ENCODE assay signal across 8 cellular contexts in genomic region chr19:45164577-45165335, GRCh38. TPM values are rescaled to one million over a fixed set of nuclear protein-coding genes. Genes with fewer than 3 reads are reported as not detected.
A peak's percentile ranks its signal among the peaks of the same experiment; 100 is the strongest.
DNase-seq lines count a peak whose midpoint lies in the region; ATAC-seq, FAIRE-seq and TF ChIP-seq lines count a peak whose summit lies in the region.

No MANE protein-coding gene starts in this region.

- H3K27me3 Mint-ChIP-seq in activated naive CD4-positive, alpha-beta T cell treated with anti-CD3 and anti-CD28 coated beads, Interleukin-2, amount 10 ng/mL, durations not matched to agents 7 days and 5 days: peaks cover 26% of the 10 kb centered on the region

- dilution Hi-C loops in keratinocyte (cut with MboI; ENCODE audit: extremely low pct_ligation_motif_present, low sequenced_read_pairs): no loop called here

- peak; percentile 86 for ATAC-seq in stimulated activated effector memory CD8-positive, alpha-beta T cell treated with anti-CD3 and anti-CD28 coated beads, Interleukin-12 subunit alpha, Interleukin-12 subunit beta, amount 100 ng/mL, for 72 hours

- H3K4me1 ChIP-seq in NT2/D1 (ENCODE audit: insufficient read depth, insufficient read length) (peaks cover 26% of the 10 kb centered on the region), keratinocyte (ENCODE audit: control insufficient read depth, extremely low read depth, insufficient read depth, low read length) (peaks cover 49% of the 10 kb centered on the region), SK-N-SH (ENCODE audit: control insufficient read depth in 1 of 2, insufficient read depth in 2 of 2, low read depth in 1 of 2, low read length in 1 of 2) (peaks cover 0 to 9% of the 10 kb centered on the region in 2 experiments; a peak in 1 of 4 replicates)

- no peaks in the 10 kb centered on the region for H3K9me1 ChIP-seq in keratinocyte (ENCODE audit: control insufficient read depth, extremely low read depth, insufficient read depth, low read length)

- CTCF ChIA-PET in GM10248 (lab: Yijun Ruan, JAX): interaction anchor here (0.7 to 2.8 kb wide), 10 partner anchors 13 to 393 kb away, joined by 3 to 10 read pairs (median 3); partner anchors contain the start of genes BLOC1S3 and TRAPPC6A
- CTCF ChIA-PET in activated naive CD4-positive, alpha-beta T cell treated with anti-CD3 and anti-CD28 coated beads, Interleukin-2, amount 10 ng/mL, durations not matched to agents 7 days and 5 days (lab: Charles Lee): interaction anchor here (1.6 kb wide), 1 partner anchor 22 kb away, joined by 8 read pairs; no protein-coding TSS in a partner anchor
- CTCF ChIA-PET in SK-N-SH (lab: Yijun Ruan, JAX): interaction anchor here (0.7 to 2.5 kb wide), 4 partner anchors 11 to 174 kb away, joined by 3 to 9 read pairs (median 3); no protein-coding TSS in a partner anchor

- peak overlapping the region; percentile 42 for H3K27ac Mint-ChIP-seq in activated naive CD4-positive, alpha-beta T cell treated with anti-CD3 and anti-CD28 coated beads, Interleukin-2, amount 10 ng/mL, durations not matched to agents 7 days and 5 days
- H3K27ac Mint-ChIP-seq in stimulated activated effector memory CD8-positive, alpha-beta T cell treated with anti-CD3 and anti-CD28 coated beads, Interleukin-12 subunit alpha, Interleukin-12 subunit beta, amount 100 ng/mL, for 72 hours: peak overlapping the region; percentile 85

- no peak overlapping the region for H3K4me3 Mint-ChIP-seq in activated naive CD4-positive, alpha-beta T cell treated with anti-CD3 and anti-CD28 coated beads, Interleukin-2, amount 10 ng/mL, durations not matched to agents 7 days and 5 days
- H3K4me3 Mint-ChIP-seq in stimulated activated effector memory CD8-positive, alpha-beta T cell treated with anti-CD3 and anti-CD28 coated beads, Interleukin-12 subunit alpha, Interleukin-12 subunit beta, amount 100 ng/mL, for 72 hours: peak overlapping the region; percentile 41

- H4K20me1 ChIP-seq in keratinocyte (ENCODE audit: control insufficient read depth, extremely low read depth, insufficient read depth, low read length): peaks cover 2% of the 10 kb centered on the region
- no peaks in the 10 kb centered on the region for H4K20me1 ChIP-seq in SK-N-SH (ENCODE audit: insufficient read depth)

- no peaks in the 10 kb centered on the region for H3K9me2 ChIP-seq in SK-N-SH

- H3K36me3 Mint-ChIP-seq in activated naive CD4-positive, alpha-beta T cell treated with anti-CD3 and anti-CD28 coated beads, Interleukin-2, amount 10 ng/mL, durations not matched to agents 7 days and 5 days: peaks cover 9% of the 10 kb centered on the region
- no peaks in the 10 kb centered on the region for H3K36me3 Mint-ChIP-seq in stimulated activated effector memory CD8-positive, alpha-beta T cell treated with anti-CD3 and anti-CD28 coated beads, Interleukin-12 subunit alpha, Interleukin-12 subunit beta, amount 100 ng/mL, for 72 hours

- no peak for TF ChIP-seq RAD21 in SK-N-SH (IDR thresholded peaks at IDR 0.05; ENCODE audit: low read length)

- peak; percentile 20 for FAIRE-seq in keratinocyte (lab: Jason Lieb, UNC)

- POLR2A ChIA-PET in GM10248 (lab: Yijun Ruan, JAX): interaction anchor here (0.7 to 1.2 kb wide), 3 partner anchors 14 to 163 kb away, joined by 3 to 4 read pairs (median 3); partner anchors contain the start of gene BLOC1S3
- POLR2A ChIA-PET in SK-N-SH (lab: Yijun Ruan, JAX): interaction anchor here (0.6 kb wide), 1 partner anchor 9 kb away, joined by 3 read pairs; no protein-coding TSS in a partner anchor

- no peaks in the 10 kb centered on the region; the same call in 1 of the 2 replicates for H3K27me3 ChIP-seq in H7 (ENCODE audit: control insufficient read depth, insufficient read depth, low read length)
- peaks cover 9% of the 10 kb centered on the region for H3K27me3 ChIP-seq in NT2/D1 (ENCODE audit: insufficient read depth, insufficient read length)
- no peaks in the 10 kb centered on the region for H3K27me3 ChIP-seq in keratinocyte (ENCODE audit: control insufficient read depth, extremely low read depth, insufficient read depth, low read length)
- H3K27me3 ChIP-seq in SK-N-SH (ENCODE audit: insufficient read depth): no peaks in the 10 kb centered on the region

- no peaks in the 10 kb centered on the region for H3F3A ChIP-seq in SK-N-SH (replicated peaks; ENCODE audit: insufficient read depth)

- TF ChIP-seq CTCF in GM10248 (IDR thresholded peaks at IDR 0.05; ENCODE audit: control extremely low read depth, extremely low read depth, low read depth, missing control alignments) (peak; percentile 29), keratinocyte (optimal IDR thresholded peaks at IDR 0.05 in 1 of 3, IDR thresholded peaks at IDR 0.05 in 1 of 3, conservative IDR thresholded peaks at IDR 0.05 in 1 of 3; ENCODE audit: extremely low read depth in 1 of 3, insufficient read depth in 2 of 3, low read length in 3 of 3) (peak in 2 of 3 experiments; percentile 30 to 32), SK-N-SH (IDR thresholded peaks at IDR 0.05) (no peak)

- H2AFZ ChIP-seq in keratinocyte (ENCODE audit: control insufficient read depth, low read length): peak overlapping the region; percentile 67
- H2AFZ ChIP-seq in SK-N-SH (ENCODE audit: low read depth): no peak overlapping the region

- H3K4me2 ChIP-seq in keratinocyte (ENCODE audit: control insufficient read depth, extremely low read depth, insufficient read depth, low read depth, low read length): peak overlapping the region; percentile 60
- H3K4me2 ChIP-seq in SK-N-SH: no peak overlapping the region

- H3K9me3 ChIP-seq in NT2/D1 (ENCODE audit: insufficient read depth, low read length) (no peaks in the 10 kb centered on the region), keratinocyte (ENCODE audit: control insufficient read depth, low read depth, low read length) (no peaks in the 10 kb centered on the region), SK-N-SH (no peaks in the 10 kb centered on the region)

- peaks cover 43% of the 10 kb centered on the region for H3K4me1 Mint-ChIP-seq in activated naive CD4-positive, alpha-beta T cell treated with anti-CD3 and anti-CD28 coated beads, Interleukin-2, amount 10 ng/mL, durations not matched to agents 7 days and 5 days
- H3K4me1 Mint-ChIP-seq in stimulated activated effector memory CD8-positive, alpha-beta T cell treated with anti-CD3 and anti-CD28 coated beads, Interleukin-12 subunit alpha, Interleukin-12 subunit beta, amount 100 ng/mL, for 72 hours: peaks cover 27% of the 10 kb centered on the region

- H3K27ac ChIP-seq in keratinocyte (ENCODE audit: control insufficient read depth, insufficient read depth, low read length) (no peak overlapping the region), SK-N-SH (ENCODE audit: low read depth in 2 of 2, low read length in 1 of 2) (no peak overlapping the region)

- TF ChIP-seq EP300 in SK-N-SH (IDR thresholded peaks at IDR 0.05; ENCODE audit: borderline replicate concordance in 1 of 2, low read depth in 1 of 2, low read length in 1 of 2): no peak

- DNase-seq in GM10248 (ENCODE audit: extremely low spot score): peak; percentile 88
- DNase-seq in H7: peak; percentile 90
- DNase-seq in NT2/D1 (ENCODE audit: low read depth, low spot score): no peak
- DNase-seq in activated naive CD4-positive, alpha-beta T cell treated with anti-CD3 and anti-CD28 coated beads, Interleukin-2, amount 10 ng/mL, durations not matched to agents 7 days and 5 days: peak; percentile 75
- peak; percentile 86 for DNase-seq in keratinocyte (ENCODE audit: low read depth, low spot score)
- DNase-seq in stimulated activated effector memory CD8-positive, alpha-beta T cell treated with anti-CD3 and anti-CD28 coated beads, Interleukin-12 subunit alpha, Interleukin-12 subunit beta, amount 100 ng/mL, for 72 hours (ENCODE audit: low spot score in 2 of 2): peak; percentile 43 to 77
- no peak for DNase-seq in SK-N-SH
- DNase-seq in NCI-H345 treated with DMSO at 0.1 percent for 48 hours (lab: John Stamatoyannopoulos, UW; ENCODE audit: unreplicated experiment): no peak

- 100% methylated on average over 1 of the region's 27 CpGs for WGBS in SK-N-SH (ENCODE audit: low lambda C conversion rate)

- H3K36me3 ChIP-seq in H7 (replicated peaks; ENCODE audit: control insufficient read depth, insufficient read depth, low read length): no peaks in the 10 kb centered on the region
- H3K36me3 ChIP-seq in NT2/D1 (ENCODE audit: insufficient read depth, insufficient read length, low read length): no peaks in the 10 kb centered on the region
- no peaks in the 10 kb centered on the region for H3K36me3 ChIP-seq in keratinocyte (ENCODE audit: control insufficient read depth in 2 of 2, extremely low read depth in 1 of 2, insufficient read depth in 2 of 2, low read length in 2 of 2)
- no peaks in the 10 kb centered on the region for H3K36me3 ChIP-seq in SK-N-SH (replicated peaks in 1 of 2; ENCODE audit: control insufficient read depth in 1 of 2, insufficient read depth in 2 of 2, low read length in 1 of 2)

- H3K4me3 ChIP-seq in H7 (ENCODE audit: insufficient read depth, low read depth, low read length) (no peak overlapping the region), NT2/D1 (ENCODE audit: insufficient read length, low read depth) (no peak overlapping the region), keratinocyte (ENCODE audit: control insufficient read depth in 2 of 3, extremely low read depth in 1 of 3, insufficient read depth in 2 of 3, low read depth in 1 of 3, low read length in 3 of 3) (no peak overlapping the region), SK-N-SH (ENCODE audit: low read depth in 2 of 2, low read length in 1 of 2) (no peak overlapping the region)

- H3K79me2 ChIP-seq in keratinocyte (ENCODE audit: control insufficient read depth, insufficient read depth, low read length) (no peaks in the 10 kb centered on the region), SK-N-SH (ENCODE audit: insufficient read depth) (no peaks in the 10 kb centered on the region)

- H3K9ac ChIP-seq in NT2/D1 (ENCODE audit: insufficient read length, low read depth) (peak overlapping the region; percentile 57), keratinocyte (ENCODE audit: control insufficient read depth, extremely low read depth, insufficient read depth, low read length) (peak overlapping the region; percentile 28), SK-N-SH (no peak overlapping the region)

- no peaks in the 10 kb centered on the region for H3K9me3 Mint-ChIP-seq in activated naive CD4-positive, alpha-beta T cell treated with anti-CD3 and anti-CD28 coated beads, Interleukin-2, amount 10 ng/mL, durations not matched to agents 7 days and 5 days
- H3K9me3 Mint-ChIP-seq in stimulated activated effector memory CD8-positive, alpha-beta T cell treated with anti-CD3 and anti-CD28 coated beads, Interleukin-12 subunit alpha, Interleukin-12 subunit beta, amount 100 ng/mL, for 72 hours: no peaks in the 10 kb centered on the region

RNA-seq across cellular contexts. Expression of gene NKPD1, which starts 4.0 kb away (rescaled TPM):
- total RNA-seq in H7 (2014; rRNA removed; shearing (Covaris generic)): 0.24 and 0.70 TPM in 2 replicates
- polyA plus RNA-seq in keratinocyte: 0.20 to 1.2 TPM (median 0.37 TPM) in 3 replicates
- polyA plus RNA-seq in keratinocyte (2011; ENCODE audit: low read depth): 3.3 TPM
- 0.10 and 0.26 TPM in 2 replicates for polyA plus RNA-seq in keratinocyte (2011; cell fraction: cytosol; rRNA removed)
- polyA plus RNA-seq in keratinocyte (2011; cell fraction: nucleus; rRNA removed): 0.65 and 0.75 TPM in 2 replicates
- 0.29 and 10.6 TPM in 2 replicates for polyA plus RNA-seq in keratinocyte (2012; ENCODE audit: low replicate concordance)
- 0.19 to 0.76 TPM (median 0.52 TPM) in 3 replicates for polyA minus RNA-seq in keratinocyte
- polyA minus RNA-seq in keratinocyte (2011; cell fraction: cytosol; rRNA and poly(A)+ RNA removed): 2.1 TPM
- polyA minus RNA-seq in keratinocyte (2011; cell fraction: nucleus; rRNA and poly(A)+ RNA removed): 1.8 and 2.7 TPM in 2 replicates
- polyA plus RNA-seq in SK-N-SH (2012; rRNA removed): 0.06 and 0.12 TPM in 2 replicates
- 0.03 and 0.04 TPM in 2 replicates for polyA plus RNA-seq in SK-N-SH (2012; cell fraction: cytosol; rRNA removed)
- polyA plus RNA-seq in SK-N-SH (2012; cell fraction: nucleus; rRNA removed): 0.97 and 1.9 TPM in 2 replicates

RNA-seq across cellular contexts. Expression of gene TRAPPC6A, which starts 13.3 kb away (rescaled TPM):
- total RNA-seq in H7 (2014; rRNA removed; shearing (Covaris generic)): 39.3 and 47.4 TPM in 2 replicates
- 4.7 to 7.9 TPM (median 7.1 TPM) in 3 replicates for polyA plus RNA-seq in keratinocyte
- 0.36 TPM for polyA plus RNA-seq in keratinocyte (2011; ENCODE audit: low read depth)
- 5.4 and 8.0 TPM in 2 replicates for polyA plus RNA-seq in keratinocyte (2011; cell fraction: cytosol; rRNA removed)
- polyA plus RNA-seq in keratinocyte (2011; cell fraction: nucleus; rRNA removed): 3.9 and 5.2 TPM in 2 replicates
- 7.8 and 8.3 TPM in 2 replicates for polyA plus RNA-seq in keratinocyte (2012; ENCODE audit: low replicate concordance)
- 0.62 to 2.7 TPM (median 0.93 TPM) in 3 replicates for polyA minus RNA-seq in keratinocyte
- polyA minus RNA-seq in keratinocyte (2011; cell fraction: cytosol; rRNA and poly(A)+ RNA removed): 5.8 TPM
- 1.9 TPM in 1 of 2 replicates, not detected in the other for polyA minus RNA-seq in keratinocyte (2011; cell fraction: nucleus; rRNA and poly(A)+ RNA removed)
- 53.0 and 59.0 TPM in 2 replicates for polyA plus RNA-seq in SK-N-SH (2012; rRNA removed)
- polyA plus RNA-seq in SK-N-SH (2012; cell fraction: cytosol; rRNA removed): 34.4 and 43.2 TPM in 2 replicates
- polyA plus RNA-seq in SK-N-SH (2012; cell fraction: nucleus; rRNA removed): 25.3 and 26.7 TPM in 2 replicates

RNA-seq across cellular contexts. Expression of gene BLOC1S3, which starts 13.8 kb away (rescaled TPM):
- 3.4 and 4.3 TPM in 2 replicates for total RNA-seq in H7 (2014; rRNA removed; shearing (Covaris generic))
- polyA plus RNA-seq in keratinocyte (5.1 to 8.3 TPM (median 6.9 TPM) in 3 replicates), SK-N-SH (2012; rRNA removed) (3.0 and 3.7 TPM in 2 replicates)
- 7.0 TPM for polyA plus RNA-seq in keratinocyte (2011; ENCODE audit: low read depth)
- polyA plus RNA-seq in keratinocyte (2011; cell fraction: cytosol; rRNA removed): 4.7 and 5.1 TPM in 2 replicates
- polyA plus RNA-seq in keratinocyte (2011; cell fraction: nucleus; rRNA removed): 10.5 and 13.2 TPM in 2 replicates
- polyA plus RNA-seq in keratinocyte (2012; ENCODE audit: low replicate concordance): 8.8 and 15.1 TPM in 2 replicates
- polyA minus RNA-seq in keratinocyte: 11.0 to 17.3 TPM (median 11.4 TPM) in 3 replicates
- 19.2 TPM for polyA minus RNA-seq in keratinocyte (2011; cell fraction: cytosol; rRNA and poly(A)+ RNA removed)
- polyA minus RNA-seq in keratinocyte (2011; cell fraction: nucleus; rRNA and poly(A)+ RNA removed): 4.0 and 5.4 TPM in 2 replicates
- polyA plus RNA-seq in SK-N-SH (2012; cell fraction: cytosol; rRNA removed): 1.9 and 2.2 TPM in 2 replicates
- polyA plus RNA-seq in SK-N-SH (2012; cell fraction: nucleus; rRNA removed): 3.5 and 5.6 TPM in 2 replicates

Comparison
In these comparisons a context has a peak if more than half of its experiments do, and no peak if none do; other contexts are left out.
1. DNase-seq: peak in GM10248 (single experiment), H7 (single experiment), activated naive CD4-positive, alpha-beta T cell treated with anti-CD3 and anti-CD28 coated beads, Interleukin-2, amount 10 ng/mL, durations not matched to agents 7 days and 5 days (single experiment), keratinocyte (single experiment) and stimulated activated effector memory CD8-positive, alpha-beta T cell treated with anti-CD3 and anti-CD28 coated beads, Interleukin-12 subunit alpha, Interleukin-12 subunit beta, amount 100 ng/mL, for 72 hours (2 of 2); none in NT2/D1 (single experiment), SK-N-SH (single experiment) and NCI-H345 treated with DMSO at 0.1 percent for 48 hours (single experiment).